In the genomic region with DNA sequence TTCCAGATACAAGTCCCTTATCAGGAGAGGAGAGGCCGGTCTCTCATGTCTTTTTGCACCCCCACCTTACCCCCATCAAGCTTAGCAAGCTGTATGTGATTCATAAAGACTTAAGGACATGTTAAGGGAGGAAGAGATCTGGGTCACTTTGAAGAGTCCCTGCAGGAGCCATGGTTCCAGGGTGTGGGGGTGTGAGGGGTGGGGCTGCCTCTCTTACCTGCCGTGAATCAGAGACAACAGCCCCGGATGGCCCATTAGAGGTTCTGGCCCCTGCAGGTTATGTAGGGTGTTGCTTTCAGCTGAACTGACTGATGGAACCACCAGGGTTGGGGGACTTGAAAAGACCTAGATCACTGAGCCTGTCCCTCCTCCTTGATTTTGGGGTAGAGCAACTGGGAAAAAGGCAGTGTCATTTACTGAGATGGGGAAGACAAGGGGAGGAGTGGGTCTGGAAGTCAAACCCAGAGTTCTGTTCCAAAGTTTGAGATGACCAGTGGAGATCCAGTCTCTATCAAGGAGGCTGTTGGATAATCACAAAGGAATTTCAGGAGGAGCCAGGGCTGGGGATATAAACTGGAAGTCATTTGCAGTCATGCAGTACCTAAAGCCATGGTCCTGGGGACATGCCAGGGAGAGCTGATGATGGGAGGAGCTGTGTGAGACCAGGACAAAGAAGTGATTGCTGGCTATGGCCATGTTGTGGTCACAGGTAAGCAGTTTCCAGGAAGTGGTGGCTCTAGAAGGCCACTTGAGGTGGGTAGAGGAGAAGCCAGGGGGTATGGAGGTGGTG, we compare ENCODE assay signal across 1 cellular context.
TF ChIP-seq lines count a peak whose summit lies in the region.

No MANE protein-coding gene starts in this region.

TF ChIP-seq in K562, 482 proteins besides CTCF, POLR2A, EP300 and RAD21:
- TF ChIP-seq, protein P1, sequence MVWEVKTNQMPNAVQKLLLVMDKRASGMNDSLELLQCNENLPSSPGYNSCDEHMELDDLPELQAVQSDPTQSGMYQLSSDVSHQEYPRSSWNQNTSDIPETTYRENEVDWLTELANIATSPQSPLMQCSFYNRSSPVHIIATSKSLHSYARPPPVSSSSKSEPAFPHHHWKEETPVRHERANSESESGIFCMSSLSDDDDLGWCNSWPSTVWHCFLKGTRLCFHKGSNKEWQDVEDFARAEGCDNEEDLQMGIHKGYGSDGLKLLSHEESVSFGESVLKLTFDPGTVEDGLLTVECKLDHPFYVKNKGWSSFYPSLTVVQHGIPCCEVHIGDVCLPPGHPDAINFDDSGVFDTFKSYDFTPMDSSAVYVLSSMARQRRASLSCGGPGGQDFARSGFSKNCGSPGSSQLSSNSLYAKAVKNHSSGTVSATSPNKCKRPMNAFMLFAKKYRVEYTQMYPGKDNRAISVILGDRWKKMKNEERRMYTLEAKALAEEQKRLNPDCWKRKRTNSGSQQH (CRISPR knock-in tag; IDR thresholded peaks at IDR 0.05), result peak; percentile 19; the same call in 1 of the 2 replicates
- TF ChIP-seq ZNF311 (CRISPR knock-in tag; IDR thresholded peaks at IDR 0.05) (no peak), ZBTB7A (IDR thresholded peaks at IDR 0.05; ENCODE audit: borderline replicate concordance, control insufficient read depth, low read depth, low read length) (no peak), DNMT1 (IDR thresholded peaks at IDR 0.05) (no peak), BRCA1 (IDR thresholded peaks at IDR 0.05) (no peak), BRCA1 (CRISPR knock-in tag; IDR thresholded peaks at IDR 0.05) (no peak), CBX8 (IDR thresholded peaks at IDR 0.05; ENCODE audit: borderline replicate concordance, extremely low read depth, low read depth, low read length, poor library complexity, severe bottlenecking) (no peak), ELF4 (CRISPR knock-in tag; IDR thresholded peaks at IDR 0.05) (0 out of 2 replicates have a peak, but pooled peaks have one; percentile 9), ZNF668 (CRISPR knock-in tag; IDR thresholded peaks at IDR 0.05) (no peak), SP2 (IDR thresholded peaks at IDR 0.05; ENCODE audit: extremely low read depth, low read depth, low read length, poor library complexity, severe bottlenecking) (no peak)
- TF ChIP-seq, protein P2, sequence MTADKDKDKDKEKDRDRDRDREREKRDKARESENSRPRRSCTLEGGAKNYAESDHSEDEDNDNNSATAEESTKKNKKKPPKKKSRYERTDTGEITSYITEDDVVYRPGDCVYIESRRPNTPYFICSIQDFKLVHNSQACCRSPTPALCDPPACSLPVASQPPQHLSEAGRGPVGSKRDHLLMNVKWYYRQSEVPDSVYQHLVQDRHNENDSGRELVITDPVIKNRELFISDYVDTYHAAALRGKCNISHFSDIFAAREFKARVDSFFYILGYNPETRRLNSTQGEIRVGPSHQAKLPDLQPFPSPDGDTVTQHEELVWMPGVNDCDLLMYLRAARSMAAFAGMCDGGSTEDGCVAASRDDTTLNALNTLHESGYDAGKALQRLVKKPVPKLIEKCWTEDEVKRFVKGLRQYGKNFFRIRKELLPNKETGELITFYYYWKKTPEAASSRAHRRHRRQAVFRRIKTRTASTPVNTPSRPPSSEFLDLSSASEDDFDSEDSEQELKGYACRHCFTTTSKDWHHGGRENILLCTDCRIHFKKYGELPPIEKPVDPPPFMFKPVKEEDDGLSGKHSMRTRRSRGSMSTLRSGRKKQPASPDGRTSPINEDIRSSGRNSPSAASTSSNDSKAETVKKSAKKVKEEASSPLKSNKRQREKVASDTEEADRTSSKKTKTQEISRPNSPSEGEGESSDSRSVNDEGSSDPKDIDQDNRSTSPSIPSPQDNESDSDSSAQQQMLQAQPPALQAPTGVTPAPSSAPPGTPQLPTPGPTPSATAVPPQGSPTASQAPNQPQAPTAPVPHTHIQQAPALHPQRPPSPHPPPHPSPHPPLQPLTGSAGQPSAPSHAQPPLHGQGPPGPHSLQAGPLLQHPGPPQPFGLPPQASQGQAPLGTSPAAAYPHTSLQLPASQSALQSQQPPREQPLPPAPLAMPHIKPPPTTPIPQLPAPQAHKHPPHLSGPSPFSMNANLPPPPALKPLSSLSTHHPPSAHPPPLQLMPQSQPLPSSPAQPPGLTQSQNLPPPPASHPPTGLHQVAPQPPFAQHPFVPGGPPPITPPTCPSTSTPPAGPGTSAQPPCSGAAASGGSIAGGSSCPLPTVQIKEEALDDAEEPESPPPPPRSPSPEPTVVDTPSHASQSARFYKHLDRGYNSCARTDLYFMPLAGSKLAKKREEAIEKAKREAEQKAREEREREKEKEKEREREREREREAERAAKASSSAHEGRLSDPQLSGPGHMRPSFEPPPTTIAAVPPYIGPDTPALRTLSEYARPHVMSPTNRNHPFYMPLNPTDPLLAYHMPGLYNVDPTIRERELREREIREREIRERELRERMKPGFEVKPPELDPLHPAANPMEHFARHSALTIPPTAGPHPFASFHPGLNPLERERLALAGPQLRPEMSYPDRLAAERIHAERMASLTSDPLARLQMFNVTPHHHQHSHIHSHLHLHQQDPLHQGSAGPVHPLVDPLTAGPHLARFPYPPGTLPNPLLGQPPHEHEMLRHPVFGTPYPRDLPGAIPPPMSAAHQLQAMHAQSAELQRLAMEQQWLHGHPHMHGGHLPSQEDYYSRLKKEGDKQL (CRISPR knock-in tag; IDR thresholded peaks at IDR 0.05; ENCODE audit: borderline replicate concordance), result no peak
- TF ChIP-seq, protein P3, sequence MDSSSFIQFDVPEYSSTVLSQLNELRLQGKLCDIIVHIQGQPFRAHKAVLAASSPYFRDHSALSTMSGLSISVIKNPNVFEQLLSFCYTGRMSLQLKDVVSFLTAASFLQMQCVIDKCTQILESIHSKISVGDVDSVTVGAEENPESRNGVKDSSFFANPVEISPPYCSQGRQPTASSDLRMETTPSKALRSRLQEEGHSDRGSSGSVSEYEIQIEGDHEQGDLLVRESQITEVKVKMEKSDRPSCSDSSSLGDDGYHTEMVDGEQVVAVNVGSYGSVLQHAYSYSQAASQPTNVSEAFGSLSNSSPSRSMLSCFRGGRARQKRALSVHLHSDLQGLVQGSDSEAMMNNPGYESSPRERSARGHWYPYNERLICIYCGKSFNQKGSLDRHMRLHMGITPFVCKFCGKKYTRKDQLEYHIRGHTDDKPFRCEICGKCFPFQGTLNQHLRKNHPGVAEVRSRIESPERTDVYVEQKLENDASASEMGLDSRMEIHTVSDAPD (CRISPR knock-in tag; IDR thresholded peaks at IDR 0.05), result no peak
- TF ChIP-seq, protein P4, sequence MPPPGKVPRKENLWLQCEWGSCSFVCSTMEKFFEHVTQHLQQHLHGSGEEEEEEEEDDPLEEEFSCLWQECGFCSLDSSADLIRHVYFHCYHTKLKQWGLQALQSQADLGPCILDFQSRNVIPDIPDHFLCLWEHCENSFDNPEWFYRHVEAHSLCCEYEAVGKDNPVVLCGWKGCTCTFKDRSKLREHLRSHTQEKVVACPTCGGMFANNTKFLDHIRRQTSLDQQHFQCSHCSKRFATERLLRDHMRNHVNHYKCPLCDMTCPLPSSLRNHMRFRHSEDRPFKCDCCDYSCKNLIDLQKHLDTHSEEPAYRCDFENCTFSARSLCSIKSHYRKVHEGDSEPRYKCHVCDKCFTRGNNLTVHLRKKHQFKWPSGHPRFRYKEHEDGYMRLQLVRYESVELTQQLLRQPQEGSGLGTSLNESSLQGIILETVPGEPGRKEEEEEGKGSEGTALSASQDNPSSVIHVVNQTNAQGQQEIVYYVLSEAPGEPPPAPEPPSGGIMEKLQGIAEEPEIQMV (tag; conservative IDR thresholded peaks at IDR 0.05; ENCODE audit: low read depth), result no peak
- TF ChIP-seq, protein P5, sequence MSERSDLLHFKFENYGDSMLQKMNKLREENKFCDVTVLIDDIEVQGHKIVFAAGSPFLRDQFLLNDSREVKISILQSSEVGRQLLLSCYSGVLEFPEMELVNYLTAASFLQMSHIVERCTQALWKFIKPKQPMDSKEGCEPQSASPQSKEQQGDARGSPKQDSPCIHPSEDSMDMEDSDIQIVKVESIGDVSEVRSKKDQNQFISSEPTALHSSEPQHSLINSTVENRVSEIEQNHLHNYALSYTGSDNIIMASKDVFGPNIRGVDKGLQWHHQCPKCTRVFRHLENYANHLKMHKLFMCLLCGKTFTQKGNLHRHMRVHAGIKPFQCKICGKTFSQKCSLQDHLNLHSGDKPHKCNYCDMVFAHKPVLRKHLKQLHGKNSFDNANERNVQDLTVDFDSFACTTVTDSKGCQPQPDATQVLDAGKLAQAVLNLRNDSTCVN (CRISPR knock-in tag; IDR thresholded peaks at IDR 0.05), result 0 out of 2 replicates have a peak, but pooled peaks have one; percentile 36
TF ChIP-seq in K562: peak in this region for 3.
